ENCODE assay signal across 26 cellular contexts in the genomic region with DNA sequence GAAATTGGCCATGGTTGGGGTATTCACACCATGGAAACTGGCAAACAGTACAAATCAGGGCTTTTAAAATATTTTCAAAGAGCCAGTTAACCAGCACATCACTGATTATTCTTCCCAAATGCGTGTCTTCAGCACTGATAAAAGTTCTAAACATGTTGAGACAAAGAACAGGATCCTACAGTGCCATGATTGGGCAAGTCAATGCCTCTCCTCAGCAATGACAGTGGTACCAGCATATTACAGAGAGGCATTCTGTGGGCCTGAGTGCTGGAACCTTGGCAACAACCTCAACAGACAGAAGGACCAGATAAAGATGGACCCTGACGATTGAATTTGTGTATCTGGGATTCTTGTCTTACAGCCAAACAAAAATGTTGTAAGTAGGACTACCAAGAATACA.
"Had no signal": no experiment of that assay in that cellular context is flagged by ENCODE, and none has a peak within 500 bp of the region (broad histone marks: within the 10 kb centered on the region; RNA-seq: fewer than 3 reads in every experiment).

No MANE protein-coding gene starts in this region.

- ATAC-seq: left cardiac atrium; left lobe of liver; lower lobe of right lung; natural killer cell; right lobe of liver; stimulated activated naive B cell treated with anti-CD40 and anti-IgM and Interleukin-4, amounts not matched to agents 10 μg/mL and 1 μg/mL and 100 μg/mL, for 72 hours; stimulated activated naive CD8-positive, alpha-beta T cell treated with anti-CD3 and anti-CD28 coated beads, Interleukin-15, Interleukin-2, amounts not matched to agents 100 U/mL and 50 U/mL, for 24 hours had no signal

- H3K27ac ChIP-seq: lower lobe of right lung, neural progenitor cell, neutrophil, ovary, right atrium auricular region, right lobe of liver, skin epidermis, stomach, testis, thyroid gland, uterus had no signal

- H3K4me2 ChIP-seq: neural progenitor cell had no signal

- H3K27me3 ChIP-seq: neural progenitor cell, neutrophil, ovary, right atrium auricular region, stomach, testis, thyroid gland, uterus had no signal

- H3K9me3 ChIP-seq: lower lobe of right lung, neutrophil, ovary, right atrium auricular region, right lobe of liver, stomach, testis, thyroid gland, uterus had no signal

- DNase-seq: islet precursor cell; kidney glomerular epithelial cell; left cardiac atrium; lower lobe of right lung; mesendoderm; naive B cell; natural killer cell; nephron progenitor cell; occipital lobe; ovary; right lobe of liver; stimulated activated CD4-positive, alpha-beta T cell treated with anti-CD3 and anti-CD28 coated beads, Interleukin-12 subunit alpha, Interleukin-12 subunit beta, amount 100 ng/mL, for 4 hours; stimulated activated CD4-positive, alpha-beta T cell treated with anti-CD3 and anti-CD28 coated beads, Interleukin-15, amount 100 ng/mL, for 24 hours; stimulated activated CD4-positive, alpha-beta T cell treated with anti-CD3 and anti-CD28 coated beads, Interleukin-2, amount 100 ng/mL, for 24 hours; stimulated activated CD4-positive, alpha-beta T cell treated with anti-CD3 and anti-CD28 coated beads, Interleukin-4, amount 100 ng/mL, for 1 hour; stimulated activated naive B cell treated with anti-CD40 and anti-IgM and Interleukin-4, amounts not matched to agents 10 μg/mL and 1 μg/mL and 100 μg/mL, for 72 hours; stimulated activated naive CD8-positive, alpha-beta T cell treated with anti-CD3 and anti-CD28 coated beads, Interleukin-15, Interleukin-2, amounts not matched to agents 100 U/mL and 50 U/mL, for 24 hours; stomach; testis; thyroid gland; uterus had no signal

- H2AFZ ChIP-seq: neural progenitor cell had no signal

- H3K4me1 ChIP-seq: lower lobe of right lung, neural progenitor cell, right atrium auricular region, right lobe of liver, stomach, testis, thyroid gland, uterus had no signal

- H3K9ac ChIP-seq: neural progenitor cell had no signal

- H3K36me3 ChIP-seq: lower lobe of right lung, neural progenitor cell, neutrophil, ovary, right atrium auricular region, right lobe of liver, stomach, thyroid gland, uterus had no signal

- H3K4me3 ChIP-seq: lower lobe of right lung, neural progenitor cell, ovary, right atrium auricular region, right lobe of liver, skin epidermis, stomach, testis, thyroid gland, uterus had no signal
